Comparison of ENCODE assay signal across 26 cellular contexts in the genomic region with DNA sequence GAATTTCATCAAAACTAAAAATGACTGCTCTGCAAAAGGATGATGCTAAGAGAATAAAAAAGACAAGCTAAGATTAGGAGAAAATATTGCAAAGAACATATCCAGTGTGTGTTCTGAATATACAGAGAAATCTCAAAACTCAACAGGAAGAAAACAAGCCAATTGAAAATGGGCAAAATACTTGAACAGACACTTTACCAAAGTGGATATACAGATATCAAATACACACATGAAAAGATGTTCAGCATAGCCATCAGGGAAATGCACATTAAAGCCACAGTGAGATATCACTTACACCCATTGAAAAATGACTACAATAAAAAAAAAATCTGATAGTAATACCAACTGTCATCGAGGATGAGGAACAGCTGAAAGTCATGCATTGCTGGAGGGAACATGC. TPM values are rescaled to one million over a fixed set of nuclear protein-coding genes. Genes with fewer than 3 reads are reported as not detected.
DNase-seq lines count a peak whose midpoint lies in the region; ATAC-seq, FAIRE-seq and TF ChIP-seq lines count a peak whose summit lies in the region.
"Had no signal": no experiment of that assay in that cellular context is flagged by ENCODE, and none has a peak within 500 bp of the region (broad histone marks: within the 10 kb centered on the region; RNA-seq: fewer than 3 reads in every experiment).

No MANE protein-coding gene starts in this region.

- FAIRE-seq in astrocyte (lab: Jason Lieb, UNC), result peak; percentile 62
- FAIRE-seq: A549 had no signal

- H3K4me3 Mint-ChIP-seq in activated naive CD8-positive, alpha-beta T cell, result no peak overlapping the region
- H3K4me3 Mint-ChIP-seq in activated naive CD8-positive, alpha-beta T cell treated with anti-CD3 and anti-CD28 coated beads, Interleukin-2, amount 50 U/mL, for 24 hours, result no peak overlapping the region
- no peak overlapping the region for H3K4me3 Mint-ChIP-seq in CD8-positive, alpha-beta T cell
- no peak overlapping the region for H3K4me3 Mint-ChIP-seq in astrocyte (ENCODE audit: unreplicated experiment)
- no peak overlapping the region for H3K4me3 Mint-ChIP-seq in effector memory CD8-positive, alpha-beta T cell
- H3K4me3 Mint-ChIP-seq: B cell; CD4-positive, alpha-beta T cell; CD8-positive, alpha-beta memory T cell had no signal

- H3K79me2 ChIP-seq in astrocyte (ENCODE audit: insufficient read depth, low read length), result peaks cover 1% of the 10 kb centered on the region

- CTCF ChIA-PET in CD8-positive, alpha-beta T cell (lab: Charles Lee), result interaction anchor here (1.0 kb wide), 1 partner anchor 35 kb away, joined by 4 read pairs; no protein-coding TSS in a partner anchor

- H3K36me3 Mint-ChIP-seq in activated naive CD8-positive, alpha-beta T cell, result peaks cover 49% of the 10 kb centered on the region
- peaks cover 59% of the 10 kb centered on the region for H3K36me3 Mint-ChIP-seq in activated naive CD8-positive, alpha-beta T cell treated with anti-CD3 and anti-CD28 coated beads, Interleukin-2, amount 50 U/mL, for 24 hours (ENCODE audit: low read depth)
- peaks cover 81% of the 10 kb centered on the region for H3K36me3 Mint-ChIP-seq in CD8-positive, alpha-beta T cell
- H3K36me3 Mint-ChIP-seq in astrocyte (ENCODE audit: low read depth, unreplicated experiment), result peaks cover 51% of the 10 kb centered on the region
- peaks cover 53% of the 10 kb centered on the region for H3K36me3 Mint-ChIP-seq in effector memory CD8-positive, alpha-beta T cell (ENCODE audit: insufficient read depth)

- intact Hi-C loops in CD8-positive, alpha-beta T cell (cut with DNase I, micrococcal nuclease), result no loop called here
- intact Hi-C loops in left ventricle myocardium inferior (cut with micrococcal nuclease), result no loop called here

- TF ChIP-seq CTCF in CD8-positive, alpha-beta T cell (IDR thresholded peaks at IDR 0.05), result no peak
- TF ChIP-seq CTCF in astrocyte (IDR thresholded peaks at IDR 0.05; ENCODE audit: insufficient read depth, low read depth, low read length) (no peak), left ventricle myocardium inferior (IDR thresholded peaks at IDR 0.05; ENCODE audit: borderline replicate concordance) (no peak)

- no peak overlapping the region for H3K27ac ChIP-seq in CD8-positive, alpha-beta T cell (ENCODE audit: low read depth, low read length)
- H3K27ac ChIP-seq in astrocyte (ENCODE audit: low read depth, low read length), result no peak overlapping the region
- H3K27ac ChIP-seq in left ventricle myocardium inferior (replicated peaks), result no peak overlapping the region
- H3K27ac ChIP-seq: 22Rv1; A549; BLaER1 treated with 17β-estradiol and CSF1 and Interleukin-3, amounts not matched to agents 10 nM and 100 nM; C4-2B had no signal

- H3K9me3 ChIP-seq in CD8-positive, alpha-beta T cell (ENCODE audit: low read length), result peaks cover 6% of the 10 kb centered on the region
- no peaks in the 10 kb centered on the region for H3K9me3 ChIP-seq in astrocyte (ENCODE audit: insufficient read depth, low read depth, low read length)
- peaks cover 21% of the 10 kb centered on the region for H3K9me3 ChIP-seq in left ventricle myocardium inferior (replicated peaks)

- ATAC-seq in activated naive CD8-positive, alpha-beta T cell treated with anti-CD3 and anti-CD28 coated beads, Interleukin-2, amount 50 U/mL, for 24 hours, result no peak
- no peak for ATAC-seq in CD8-positive, alpha-beta T cell
- no peak for ATAC-seq in effector memory CD8-positive, alpha-beta T cell (replicated peaks)
- no peak for ATAC-seq in HG03196 (IDR thresholded peaks at IDR 0.05; ENCODE audit: unreplicated experiment)
- ATAC-seq: A549 had no signal

- H3K4me2 ChIP-seq in astrocyte (ENCODE audit: low read length), result no peak overlapping the region
- H3K4me2 ChIP-seq: A549; BLaER1 treated with 17β-estradiol and CSF1 and Interleukin-3, amounts not matched to agents 10 nM and 100 nM had no signal

- H2AFZ ChIP-seq in astrocyte (ENCODE audit: low read depth, low read length), result no peak overlapping the region

- H4K20me1 ChIP-seq in astrocyte (ENCODE audit: insufficient read depth, low read length), result peaks cover 26% of the 10 kb centered on the region

- DNase-seq in activated naive CD8-positive, alpha-beta T cell treated with anti-CD3 and anti-CD28 coated beads, Interleukin-2, amount 50 U/mL, for 24 hours, result no peak
- no peak for DNase-seq in CD8-positive, alpha-beta T cell
- DNase-seq in astrocyte (ENCODE audit: low read depth) (no peak), left ventricle myocardium inferior (no peak), HCEC 1CT (no peak)
- DNase-seq in effector memory CD8-positive, alpha-beta T cell, result no peak
- DNase-seq: AML-193; CD4-positive, alpha-beta T cell; CD8-positive, alpha-beta memory T cell; COR-L47; DMS 273 treated with DMSO at 0.1 percent for 48 hours; DMS153; DMS53; DMS79; DND-41; EL; GDM1 had no signal

- H3K27me3 ChIP-seq in CD8-positive, alpha-beta T cell (ENCODE audit: insufficient read depth, low read length), result no peaks in the 10 kb centered on the region
- H3K27me3 ChIP-seq in astrocyte (ENCODE audit: insufficient read depth, low read length) (no peaks in the 10 kb centered on the region), left ventricle myocardium inferior (ENCODE audit: low read depth) (no peaks in the 10 kb centered on the region)
- H3K27me3 ChIP-seq: BLaER1 treated with 17β-estradiol and CSF1 and Interleukin-3, amounts not matched to agents 10 nM and 100 nM had no signal

- no peaks in the 10 kb centered on the region for H3K27me3 Mint-ChIP-seq in activated naive CD8-positive, alpha-beta T cell
- no peaks in the 10 kb centered on the region for H3K27me3 Mint-ChIP-seq in activated naive CD8-positive, alpha-beta T cell treated with anti-CD3 and anti-CD28 coated beads, Interleukin-2, amount 50 U/mL, for 24 hours
- H3K27me3 Mint-ChIP-seq in CD8-positive, alpha-beta T cell (ENCODE audit: low read depth), result no peaks in the 10 kb centered on the region
- no peaks in the 10 kb centered on the region for H3K27me3 Mint-ChIP-seq in astrocyte (ENCODE audit: low read depth, unreplicated experiment)
- H3K27me3 Mint-ChIP-seq in effector memory CD8-positive, alpha-beta T cell, result no peaks in the 10 kb centered on the region
- H3K27me3 Mint-ChIP-seq: B cell; CD4-positive, alpha-beta T cell; CD8-positive, alpha-beta memory T cell had no signal

- no peak overlapping the region for H3K4me3 ChIP-seq in CD8-positive, alpha-beta T cell (ENCODE audit: low read depth, low read length)
- no peak overlapping the region for H3K4me3 ChIP-seq in astrocyte (ENCODE audit: insufficient read depth, low read depth, low read length)
- no peak overlapping the region for H3K4me3 ChIP-seq in left ventricle myocardium inferior
- H3K4me3 ChIP-seq: A549; BLaER1 treated with 17β-estradiol and CSF1 and Interleukin-3, amounts not matched to agents 10 nM and 100 nM had no signal

- H3K36me3 ChIP-seq in CD8-positive, alpha-beta T cell (ENCODE audit: insufficient read depth, low read length), result peaks cover 47% of the 10 kb centered on the region
- H3K36me3 ChIP-seq in astrocyte (ENCODE audit: insufficient read depth, low read length), result peaks cover 46% of the 10 kb centered on the region
- H3K36me3 ChIP-seq in left ventricle myocardium inferior, result peaks cover 64% of the 10 kb centered on the region

- H3K9ac ChIP-seq in astrocyte (ENCODE audit: low read length), result no peak overlapping the region
- H3K9ac ChIP-seq: BLaER1 treated with 17β-estradiol and CSF1 and Interleukin-3, amounts not matched to agents 10 nM and 100 nM had no signal

- POLR2A ChIA-PET in CD8-positive, alpha-beta T cell (lab: Charles Lee), result interaction anchor here (0.9 to 1.1 kb wide), 3 partner anchors 10 to 19 kb away, joined by 3 to 4 read pairs (median 4); no protein-coding TSS in a partner anchor

- peaks cover 33% of the 10 kb centered on the region for H3K4me1 Mint-ChIP-seq in activated naive CD8-positive, alpha-beta T cell (ENCODE audit: low read depth)
- peaks cover 14% of the 10 kb centered on the region for H3K4me1 Mint-ChIP-seq in activated naive CD8-positive, alpha-beta T cell treated with anti-CD3 and anti-CD28 coated beads, Interleukin-2, amount 50 U/mL, for 24 hours
- H3K4me1 Mint-ChIP-seq in CD8-positive, alpha-beta T cell (ENCODE audit: low read depth), result peaks cover 37% of the 10 kb centered on the region
- peaks cover 5% of the 10 kb centered on the region for H3K4me1 Mint-ChIP-seq in astrocyte (ENCODE audit: low read depth, unreplicated experiment)
- H3K4me1 Mint-ChIP-seq in effector memory CD8-positive, alpha-beta T cell (ENCODE audit: low read depth in 2 of 2), result peaks cover 10 to 18% of the 10 kb centered on the region in 2 donors

- peak overlapping the region; percentile 38 for H3K27ac Mint-ChIP-seq in activated naive CD8-positive, alpha-beta T cell
- no peak overlapping the region for H3K27ac Mint-ChIP-seq in activated naive CD8-positive, alpha-beta T cell treated with anti-CD3 and anti-CD28 coated beads, Interleukin-2, amount 50 U/mL, for 24 hours
- peak overlapping the region; percentile 72 for H3K27ac Mint-ChIP-seq in CD8-positive, alpha-beta T cell
- H3K27ac Mint-ChIP-seq in astrocyte (ENCODE audit: unreplicated experiment), result no peak overlapping the region
- H3K27ac Mint-ChIP-seq in effector memory CD8-positive, alpha-beta T cell, result peak overlapping the region; percentile 41 to 83
- H3K27ac Mint-ChIP-seq: B cell; CD4-positive, alpha-beta T cell had no signal

- peaks cover 13% of the 10 kb centered on the region for H3K9me3 Mint-ChIP-seq in activated naive CD8-positive, alpha-beta T cell (ENCODE audit: low read depth)
- H3K9me3 Mint-ChIP-seq in activated naive CD8-positive, alpha-beta T cell treated with anti-CD3 and anti-CD28 coated beads, Interleukin-2, amount 50 U/mL, for 24 hours, result peaks cover 36% of the 10 kb centered on the region
- peaks cover 20% of the 10 kb centered on the region for H3K9me3 Mint-ChIP-seq in CD8-positive, alpha-beta T cell
- peaks cover 15% of the 10 kb centered on the region for H3K9me3 Mint-ChIP-seq in astrocyte (ENCODE audit: unreplicated experiment)
- peaks cover 6 to 17% of the 10 kb centered on the region in 2 donors for H3K9me3 Mint-ChIP-seq in effector memory CD8-positive, alpha-beta T cell

- peaks cover 13% of the 10 kb centered on the region for H3K4me1 ChIP-seq in CD8-positive, alpha-beta T cell (ENCODE audit: insufficient read depth, low read length)
- H3K4me1 ChIP-seq in astrocyte (ENCODE audit: insufficient read depth, low read length), result no peaks in the 10 kb centered on the region
- H3K4me1 ChIP-seq in left ventricle myocardium inferior, result peaks cover 4% of the 10 kb centered on the region
- H3K4me1 ChIP-seq: A549 had no signal

RNA-seq across cellular contexts. Expression of a gene that starts 21.3 kb away (rescaled TPM):
- total RNA-seq in CD8-positive, alpha-beta T cell, result 10 to 100 TPM; 78.8 to 78.9 TPM
- total RNA-seq in astrocyte, result 105 and 106 TPM in 2 replicates
- 56.4 TPM for total RNA-seq in left ventricle myocardium inferior

RNA-seq across cellular contexts. Expression of a gene that starts 51.9 kb away (rescaled TPM):
- 10 to 100 TPM; 26.9 to 27.1 TPM for total RNA-seq in CD8-positive, alpha-beta T cell
- total RNA-seq in astrocyte (1.0 and 2.0 TPM in 2 replicates), left ventricle myocardium inferior (2.8 TPM)
- total RNA-seq: A172, B cell, G401 had no signal

Comparison
In these comparisons a context has a peak if more than half of its experiments do, and no peak if none do; other contexts are left out.
1. H3K27ac Mint-ChIP-seq: peak in activated naive CD8-positive, alpha-beta T cell (single experiment), CD8-positive, alpha-beta T cell (single experiment) and effector memory CD8-positive, alpha-beta T cell (2 of 2); none in activated naive CD8-positive, alpha-beta T cell treated with anti-CD3 and anti-CD28 coated beads, Interleukin-2, amount 50 U/mL, for 24 hours (single experiment) and astrocyte (single experiment).